ENCODE assay signal across 7 cellular contexts in the genomic region with DNA sequence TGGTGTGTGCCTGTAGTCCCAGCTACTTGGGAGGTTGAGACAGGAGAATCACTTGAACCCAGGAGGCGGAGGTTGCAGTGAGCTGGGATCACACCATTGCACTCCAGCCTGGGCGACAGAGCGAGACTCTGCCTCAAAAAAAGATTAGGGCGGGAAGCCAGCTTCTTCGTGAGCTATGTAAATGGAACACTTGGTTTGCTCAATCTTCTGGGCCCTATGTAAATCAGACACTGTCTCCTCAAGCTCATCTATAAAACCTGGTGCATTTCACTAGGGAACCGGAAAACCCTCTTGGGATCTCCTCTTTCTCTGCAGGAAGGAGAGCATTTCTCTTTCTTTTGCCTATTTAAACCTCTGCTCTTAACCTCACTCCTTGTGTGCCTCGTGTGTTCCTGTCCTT. TPM values are rescaled to one million over a fixed set of nuclear protein-coding genes. Genes with fewer than 3 reads are reported as not detected.
"Had no signal": no experiment of that assay in that cellular context is flagged by ENCODE, and none has a peak within 500 bp of the region (broad histone marks: within the 10 kb centered on the region; RNA-seq: fewer than 3 reads in every experiment).

No MANE protein-coding gene starts in this region.

RNA-seq across cellular contexts. Expression of a gene that starts 32.8 kb away (rescaled TPM):
- total RNA-seq: activated B cell treated with CpG ODN at 0.5 μM for 24 hours; activated CD4-positive, alpha-beta memory T cell treated with anti-CD3 and anti-CD28 coated beads, Interleukin-2, amount 10 ng/mL, durations not matched to agents 7 days and 5 days; activated CD4-positive, alpha-beta T cell treated with anti-CD3 and anti-CD28 coated beads, Interleukin-2, amount 10 ng/mL, durations not matched to agents 24 days and 14 days; activated CD4-positive, alpha-beta T cell treated with anti-CD3 and anti-CD28 coated beads, Interleukin-2, amount 10 ng/mL, durations not matched to agents 7 days and 5 days; activated CD8-positive, alpha-beta T cell treated with anti-CD3 and anti-CD28 coated beads for 36 hours; T-helper 1 cell treated with Interleukin-12 subunit alpha and Interleukin-12 subunit beta and Interleukin-4 antibody, amounts not matched to agents 30 ng/mL and 1 ng/mL, for 36 hours; T-helper 2 cell treated with Interferon-gamma antibody and Interleukin-4, amounts not matched to agents 100 ng/mL and 5 ng/mL, for 36 hours had no signal
